Comparison of ENCODE assay signal across 12 cellular contexts in genomic region chr1:61132176-61133047, GRCh38. TPM values are rescaled to one million over a fixed set of nuclear protein-coding genes. Genes with fewer than 3 reads are reported as not detected.
DNase-seq lines count a peak whose midpoint lies in the region; ATAC-seq and TF ChIP-seq lines count a peak whose summit lies in the region.
"Had no signal": no experiment of that assay in that cellular context is flagged by ENCODE, and none has a peak within 500 bp of the region (broad histone marks: within the 10 kb centered on the region; RNA-seq: fewer than 3 reads in every experiment).

No MANE protein-coding gene starts in this region.

- intact Hi-C loops in Right ventricle myocardium inferior (cut with DNase I) (no loop called here), cardiac septum (cut with DNase I) (loop anchor here (5.0 kb wide), 1 partner anchor 120 kb away; no protein-coding TSS in a partner anchor)

- no peaks in the 10 kb centered on the region for H3K36me3 ChIP-seq in muscle layer of colon (ENCODE audit: insufficient read depth, low read length)

- H3K27me3 Mint-ChIP-seq in endothelial cell (ENCODE audit: unreplicated experiment), result no peaks in the 10 kb centered on the region
- peaks cover 4 to 5% of the 10 kb centered on the region in 2 donors for H3K27me3 Mint-ChIP-seq in T-cell

- peak overlapping the region; percentile 40 for H3K27ac Mint-ChIP-seq in endothelial cell (ENCODE audit: unreplicated experiment)
- H3K27ac Mint-ChIP-seq in T-cell, result no peak overlapping the region
- H3K27ac Mint-ChIP-seq: naive B cell had no signal

- no peaks in the 10 kb centered on the region for H3K9me3 ChIP-seq in muscle layer of colon (ENCODE audit: low read length)

- H3K36me3 Mint-ChIP-seq in endothelial cell (ENCODE audit: low read depth, unreplicated experiment) (no peaks in the 10 kb centered on the region), T-cell (no peaks in the 10 kb centered on the region)
- H3K36me3 Mint-ChIP-seq: naive B cell had no signal

- H3K4me3 Mint-ChIP-seq in endothelial cell (ENCODE audit: unreplicated experiment), result no peak overlapping the region
- no peak overlapping the region for H3K4me3 Mint-ChIP-seq in T-cell
- H3K4me3 Mint-ChIP-seq: naive B cell had no signal

- H3K4me1 Mint-ChIP-seq in endothelial cell (ENCODE audit: unreplicated experiment), result peaks cover 10% of the 10 kb centered on the region
- H3K4me1 Mint-ChIP-seq in T-cell, result peaks cover 5 to 13% (median 6%) of the 10 kb centered on the region in 3 donors
- H3K4me1 Mint-ChIP-seq: naive B cell had no signal

- TF ChIP-seq CTCF in endothelial cell (IDR thresholded peaks at IDR 0.05; ENCODE audit: unreplicated experiment), result no peak

- ATAC-seq in Right ventricle myocardium inferior, result peak; percentile 36
- ATAC-seq in T-cell (replicated peaks in 1 of 4), result no peak
- ATAC-seq in HG02763 (IDR thresholded peaks at IDR 0.05; ENCODE audit: unreplicated experiment), result no peak
- no peak for ATAC-seq in GM19035 (IDR thresholded peaks at IDR 0.05; ENCODE audit: unreplicated experiment)

- H3K9ac ChIP-seq in muscle layer of colon (ENCODE audit: low read length), result no peak overlapping the region

- POLR2A ChIA-PET in T-cell (lab: Charles Lee), result interaction anchor here in 1 of 2 donors (0.7 kb wide), 1 partner anchor 309 kb away, joined by 4 read pairs; no protein-coding TSS in a partner anchor

- H3K4me1 ChIP-seq in muscle layer of colon (ENCODE audit: insufficient read depth, low read length), result peaks cover 27% of the 10 kb centered on the region

- peak overlapping the region in 1 of 2 donors; percentile 28 for H3K4me3 ChIP-seq in muscle layer of colon (ENCODE audit: low read depth in 1 of 2, low read length in 2 of 2)

- H3K9me3 Mint-ChIP-seq in endothelial cell (ENCODE audit: unreplicated experiment), result no peaks in the 10 kb centered on the region
- H3K9me3 Mint-ChIP-seq in T-cell, result no peaks in the 10 kb centered on the region
- H3K9me3 Mint-ChIP-seq: naive B cell had no signal

- peak overlapping the region; percentile 38 for H3K27ac ChIP-seq in muscle layer of colon (ENCODE audit: low read depth, low read length)

- no peak for DNase-seq in Right ventricle myocardium inferior (ENCODE audit: missing footprints)
- DNase-seq in cardiac septum (ENCODE audit: low spot score), result no peak
- no peak for DNase-seq in endothelial cell (ENCODE audit: low spot score)
- DNase-seq in T-cell, result no peak
- no peak for DNase-seq in NCI-H1930 (lab: John Stamatoyannopoulos, UW)
- DNase-seq: activated CD4-positive, alpha-beta T cell treated with anti-CD3 and anti-CD28 coated beads, Interleukin-2, amount 50 U/mL, for 48 hours; effector memory CD4-positive, alpha-beta T cell; naive B cell; NCI-H774 had no signal

- H3K27me3 ChIP-seq in muscle layer of colon (ENCODE audit: control insufficient read depth in 1 of 2, insufficient read depth in 2 of 2, low read length in 2 of 2), result no peaks in the 10 kb centered on the region

- CTCF ChIA-PET in T-cell (lab: Charles Lee), result no interaction called here

RNA-seq across cellular contexts. Expression of gene NFIA, which starts 50.1 kb away (rescaled TPM):
- total RNA-seq in Right ventricle myocardium inferior (97.6 TPM), cardiac septum (78.6 TPM), endothelial cell (ENCODE audit: unreplicated experiment) (16.2 TPM), T-cell (10 to 100 TPM in 1 of 5 donors, 1 to 10 TPM in 4; 5.1 to 10.1 (median 7.1) TPM)
